24 cellular contexts compared by ENCODE assay signal in the genomic region with DNA sequence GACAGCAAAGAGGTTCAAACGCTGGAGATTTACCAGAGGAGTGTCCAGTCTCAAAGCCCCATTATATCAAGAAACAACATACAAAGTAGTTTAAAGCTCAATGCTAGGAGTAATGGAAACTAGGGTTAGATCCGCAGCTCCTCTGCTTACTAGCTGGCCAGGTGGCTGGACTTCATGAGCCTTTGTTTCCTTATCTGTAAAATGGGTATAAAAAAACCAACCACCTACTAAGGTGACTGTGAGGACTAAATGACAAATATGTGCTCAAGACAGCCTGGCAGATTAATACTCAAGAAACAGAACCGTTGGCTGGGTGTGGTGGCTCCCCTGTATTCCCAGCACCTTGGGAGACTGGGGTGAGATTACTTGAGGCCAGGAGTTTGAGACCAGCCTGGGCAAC. TPM values are rescaled to one million over a fixed set of nuclear protein-coding genes. Genes with fewer than 3 reads are reported as not detected.
DNase-seq lines count a peak whose midpoint lies in the region; ATAC-seq and TF ChIP-seq lines count a peak whose summit lies in the region.
"Had no signal": no experiment of that assay in that cellular context is flagged by ENCODE, and none has a peak within 500 bp of the region (broad histone marks: within the 10 kb centered on the region; RNA-seq: fewer than 3 reads in every experiment).

No MANE protein-coding gene starts in this region.

- no peak overlapping the region for H3K23ac ChIP-seq in mesendoderm (ENCODE audit: low read length)

- no peaks in the 10 kb centered on the region for H3K79me2 ChIP-seq in mesendoderm (ENCODE audit: control insufficient read depth, insufficient read depth, low read length)

- H3K36me3 ChIP-seq in heart left ventricle (no peaks in the 10 kb centered on the region), brain microvascular endothelial cell (replicated peaks) (no peaks in the 10 kb centered on the region), mesendoderm (ENCODE audit: control insufficient read depth, insufficient read depth, low read length) (no peaks in the 10 kb centered on the region), skeletal muscle tissue (ENCODE audit: control insufficient read depth in 3 of 3, insufficient read depth in 3 of 3, low read length in 3 of 3) (no peaks in the 10 kb centered on the region), aorta (ENCODE audit: control insufficient read depth in 1 of 2, insufficient read depth in 2 of 2, low read length in 1 of 2) (no peaks in the 10 kb centered on the region)
- H3K36me3 ChIP-seq: HAP-1, SJCRH30 had no signal

- no peak overlapping the region for H3K4ac ChIP-seq in mesendoderm (ENCODE audit: low read depth, low read length)

- no peaks in the 10 kb centered on the region for H3K9me3 ChIP-seq in heart left ventricle
- no peaks in the 10 kb centered on the region for H3K9me3 ChIP-seq in skeletal muscle tissue (ENCODE audit: control insufficient read depth in 3 of 3, low read length in 3 of 3)
- no peaks in the 10 kb centered on the region for H3K9me3 ChIP-seq in aorta (ENCODE audit: control insufficient read depth, low read length)
- H3K9me3 ChIP-seq: HAP-1, SJCRH30 had no signal

- ATAC-seq in heart left ventricle (no peak), Right ventricle myocardium superior (ENCODE audit: poor library complexity) (no peak), aorta (ENCODE audit: low FRiP score) (no peak)
- ATAC-seq: CD8-positive, alpha-beta T cell had no signal

- no peak for TF ChIP-seq POLR2A in heart left ventricle (IDR thresholded peaks at IDR 0.05)

- peaks cover 0 to 32% (median 5%) of the 10 kb centered on the region in 9 donors for H3K27me3 ChIP-seq in heart left ventricle
- H3K27me3 ChIP-seq in brain microvascular endothelial cell (replicated peaks) = no peaks in the 10 kb centered on the region
- peaks cover 9% of the 10 kb centered on the region for H3K27me3 ChIP-seq in mesendoderm (ENCODE audit: insufficient read depth, low read length, poor library complexity)
- H3K27me3 ChIP-seq in skeletal muscle tissue (ENCODE audit: control insufficient read depth in 3 of 3, insufficient read depth in 3 of 3, low read length in 3 of 3) = no peaks in the 10 kb centered on the region
- H3K27me3 ChIP-seq in aorta (ENCODE audit: control insufficient read depth in 1 of 2, insufficient read depth in 2 of 2, low read length in 1 of 2) = no peaks in the 10 kb centered on the region
- H3K27me3 ChIP-seq: SJCRH30 had no signal

- no peak overlapping the region for H3K9ac ChIP-seq in mesendoderm (ENCODE audit: low read length)
- H3K9ac ChIP-seq in skeletal muscle tissue (ENCODE audit: low read depth in 1 of 3, low read length in 3 of 3) = no peak overlapping the region
- H3K9ac ChIP-seq: GM23248, KMS-11 had no signal

- H2AK5ac ChIP-seq in mesendoderm (ENCODE audit: low read length) = no peak overlapping the region

- peak overlapping the region; percentile 71 for H3K18ac ChIP-seq in mesendoderm (ENCODE audit: low read length)

- intact Hi-C loops in heart left ventricle (cut with DNase I) = no loop called here
- intact Hi-C loops in Right ventricle myocardium superior (cut with DNase I) = no loop called here
- intact Hi-C loops in aorta (cut with DNase I) = no loop called here

- TF ChIP-seq CTCF in heart left ventricle (IDR thresholded peaks at IDR 0.05) = no peak
- no peak for TF ChIP-seq CTCF in brain microvascular endothelial cell (IDR thresholded peaks at IDR 0.05; ENCODE audit: low read depth, low read length, missing control alignments)

- H3K79me1 ChIP-seq in mesendoderm (ENCODE audit: low read length) = no peaks in the 10 kb centered on the region

- H4K8ac ChIP-seq in mesendoderm (ENCODE audit: low read depth, low read length) = no peak overlapping the region

- no peak overlapping the region for H2BK120ac ChIP-seq in mesendoderm (ENCODE audit: low read depth, low read length)

- no peak overlapping the region for H3K4me2 ChIP-seq in mesendoderm (ENCODE audit: low read length)
- H3K4me2 ChIP-seq: KMS-11 had no signal

- in situ Hi-C loops in brain microvascular endothelial cell (cut with HindIII; ENCODE audit: low pct_ligation_motif_present, low sequenced_read_pairs) = no loop called here

- no peak overlapping the region for H4K5ac ChIP-seq in mesendoderm (ENCODE audit: low read length)

- DNase-seq in heart left ventricle (no peak), Right ventricle myocardium superior (no peak), brain microvascular endothelial cell (no peak), mesendoderm (no peak), inferior parietal cortex (ENCODE audit: extremely low spot score) (no peak), HuH-7 (ENCODE audit: low spot score) (no peak), aorta (no peak)
- DNase-seq: AML-193; C1 segment of cervical spinal cord; CD8-positive, alpha-beta T cell; GM23248; NCI-H1092 treated with DMSO at 0.1 percent for 48 hours; NCI-H1436 treated with DMSO at 0.1 percent for 48 hours; NCI-H1930; NCI-H510A; NCI-H748 treated with DMSO at 0.1 percent for 48 hours; NK-92 treated with Interleukin-12 subunit alpha and Interleukin-12 subunit beta, amount 100 ng/mL, for 24 hours had no signal

- H3K4me3 ChIP-seq in heart left ventricle (no peak overlapping the region), brain microvascular endothelial cell (ENCODE audit: low read depth, low read length) (no peak overlapping the region), mesendoderm (ENCODE audit: low read length) (no peak overlapping the region), skeletal muscle tissue (ENCODE audit: low read length in 3 of 3) (no peak overlapping the region), aorta (ENCODE audit: low read length in 2 of 2) (no peak overlapping the region)
- H3K4me3 ChIP-seq: GM23248, HAP-1 had no signal

- H3K27ac ChIP-seq in heart left ventricle = peak overlapping the region in 8 of 12 donors; percentile 61 to 90 (median 80)
- peak overlapping the region; percentile 70 for H3K27ac ChIP-seq in brain microvascular endothelial cell
- H3K27ac ChIP-seq in mesendoderm (ENCODE audit: low read depth, low read length) = no peak overlapping the region
- H3K27ac ChIP-seq in skeletal muscle tissue (ENCODE audit: low read depth, low read length) = peak overlapping the region; percentile 81
- H3K27ac ChIP-seq in aorta (ENCODE audit: low read depth in 1 of 2, low read length in 2 of 2) = peak overlapping the region in 1 of 2 donors; percentile 79
- H3K27ac ChIP-seq: 22Rv1, GM23248, HL-60, KMS-11 had no signal

- no peak overlapping the region for H2BK15ac ChIP-seq in mesendoderm (replicated peaks; ENCODE audit: low read depth)

- no peak overlapping the region for H2BK5ac ChIP-seq in mesendoderm (ENCODE audit: low read length)

- no peak overlapping the region for H3K56ac ChIP-seq in mesendoderm (ENCODE audit: low read length)

- 83 to 90% (median 85%) methylated on average over 3 of the region's 3 CpGs for WGBS in heart left ventricle, 4 donors
- no CpG with 5 or more reads among the region's 3 CpGs for WGBS in mesendoderm (ENCODE audit: extremely low coverage, insufficient coverage, low lambda C conversion rate)
- 94 to 97% methylated on average over 3 of the region's 3 CpGs for WGBS in aorta, 2 donors

- H3K4me1 ChIP-seq in heart left ventricle (peaks cover 0 to 54% (median 14%) of the 10 kb centered on the region in 12 donors), mesendoderm (ENCODE audit: control insufficient read depth, low read depth, low read length) (peaks cover 13% of the 10 kb centered on the region), skeletal muscle tissue (ENCODE audit: control insufficient read depth in 3 of 3, insufficient read depth in 3 of 3, low read length in 3 of 3) (peaks cover 22 to 36% (median 27%) of the 10 kb centered on the region in 3 donors), aorta (ENCODE audit: control insufficient read depth in 1 of 2, insufficient read depth in 2 of 2, low read length in 2 of 2) (peaks cover 0 to 12% of the 10 kb centered on the region in 2 donors)

RNA-seq across cellular contexts. Expression of a gene that starts 5.8 kb away (rescaled TPM):
- total RNA-seq in heart left ventricle (100 to 1,000 TPM in 4 of 9 donors, 10 to 100 TPM in 5; 73.0 to 152 (median 96.9) TPM), Right ventricle myocardium superior (103 TPM), skeletal muscle tissue (6.3 TPM), aorta (10 to 100 TPM in 1 of 2 donors, 1 to 10 TPM in 1; 9.9 to 11.2 TPM)
- polyA plus RNA-seq in heart left ventricle (10 to 100 TPM; 29.9 to 53.5 TPM), aorta (1 to 10 TPM; 2.9 to 6.0 TPM)
- 0.44 TPM for polyA plus RNA-seq in mesendoderm (2013, experiment 1 of 2)
- 0.48 TPM for polyA plus RNA-seq in mesendoderm (2013, experiment 2 of 2)
- total RNA-seq: GM23248, HT-29 had no signal
- polyA plus RNA-seq: GM23248 had no signal
